In genomic region chr9:128384801-128385492, GRCh38 we compare ENCODE assay signal across 22 cellular contexts. TPM values are rescaled to one million over a fixed set of nuclear protein-coding genes. Genes with fewer than 3 reads are reported as not detected.
A peak's percentile ranks its signal among the peaks of the same experiment; 100 is the strongest.
DNase-seq lines count a peak whose midpoint lies in the region; ATAC-seq and TF ChIP-seq lines count a peak whose summit lies in the region.
"Had no signal": no experiment of that assay in that cellular context is flagged by ENCODE, and none has a peak within 500 bp of the region (broad histone marks: within the 10 kb centered on the region; RNA-seq: fewer than 3 reads in every experiment).

No MANE protein-coding gene starts in this region.

- no peak for TF ChIP-seq CTCF in RWPE2 (IDR thresholded peaks at IDR 0.05; ENCODE audit: poor library complexity, severe bottlenecking)

- intact Hi-C loops in aorta (cut with DNase I): no loop called here

- ATAC-seq in RWPE2 (ENCODE audit: low read depth) (0 out of 3 replicates have a peak, but pooled peaks have one; percentile 25), aorta (ENCODE audit: low FRiP score) (no peak)
- ATAC-seq: gastroesophageal sphincter had no signal

- 81 to 90% methylated on average over 7 of the region's 7 CpGs for WGBS in aorta, 2 donors

- H3K27me3 ChIP-seq in RWPE2 (ENCODE audit: insufficient read depth, poor library complexity, severe bottlenecking): no peaks in the 10 kb centered on the region
- no peaks in the 10 kb centered on the region for H3K27me3 ChIP-seq in aorta (ENCODE audit: control insufficient read depth in 1 of 2, insufficient read depth in 2 of 2, low read length in 1 of 2)
- H3K27me3 ChIP-seq: pancreas, testis had no signal

- H3K27ac ChIP-seq in RWPE2 (ENCODE audit: poor library complexity, severe bottlenecking) (no peak overlapping the region), cingulate gyrus (ENCODE audit: low read depth, low read length) (peak overlapping the region; percentile 99), temporal lobe (ENCODE audit: low read depth, low read length) (peak overlapping the region; percentile 99), aorta (ENCODE audit: low read depth in 1 of 2, low read length in 2 of 2) (no peak overlapping the region)
- H3K27ac ChIP-seq: gastroesophageal sphincter, hepatocyte, pancreas, skin epidermis, testis had no signal

- DNase-seq in RWPE2 (ENCODE audit: low spot score) (no peak), kidney tubule cell (ENCODE audit: low spot score) (peak; percentile 6), ureter (ENCODE audit: low spot score) (no peak), NCI-H2171 treated with DMSO at 0.1 percent for 48 hours (lab: John Stamatoyannopoulos, UW) (no peak), aorta (no peak)
- DNase-seq: activated CD4-positive, alpha-beta T cell treated with anti-CD3 and anti-CD28 coated beads, Interleukin-2, amount 10 ng/mL, durations not matched to agents 7 days and 5 days; cerebellar nuclear complex; DMS79; GF-D8; immature natural killer cell; mammary epithelial cell; NCI-H1092; NCI-H1694 treated with DMSO at 0.1 percent for 48 hours; pancreas; retina; stimulated activated naive CD4-positive, alpha-beta T cell treated with Interleukin-2 at 50 U/mL for 16 hours; testis had no signal

- H3K9me3 ChIP-seq in RWPE2 (ENCODE audit: severe bottlenecking): no peaks in the 10 kb centered on the region
- no peaks in the 10 kb centered on the region for H3K9me3 ChIP-seq in aorta (ENCODE audit: control insufficient read depth, low read length)
- H3K9me3 ChIP-seq: gastroesophageal sphincter, pancreas, testis had no signal

- H3K4me3 ChIP-seq in RWPE2 (ENCODE audit: severe bottlenecking) (no peak overlapping the region), aorta (ENCODE audit: low read length in 2 of 2) (no peak overlapping the region)
- H3K4me3 ChIP-seq: gastroesophageal sphincter, hepatocyte, pancreas, skin epidermis, testis had no signal

- H3K4me1 ChIP-seq in RWPE2 (ENCODE audit: insufficient read depth, poor library complexity, severe bottlenecking): no peaks in the 10 kb centered on the region
- H3K4me1 ChIP-seq in aorta (ENCODE audit: control insufficient read depth in 1 of 2, insufficient read depth in 2 of 2, low read length in 2 of 2): no peaks in the 10 kb centered on the region
- H3K4me1 ChIP-seq: pancreas, testis had no signal

- peaks cover 30% of the 10 kb centered on the region for H3K36me3 ChIP-seq in RWPE2 (ENCODE audit: low read depth)
- peaks cover 0 to 5% of the 10 kb centered on the region in 2 donors for H3K36me3 ChIP-seq in aorta (ENCODE audit: control insufficient read depth in 1 of 2, insufficient read depth in 2 of 2, low read length in 1 of 2)

RNA-seq across cellular contexts. Expression of gene URM1, which starts 13.8 kb away (rescaled TPM):
- total RNA-seq in temporal lobe: 15.2 TPM
- total RNA-seq in ureter: 57.7 TPM
- 10 to 100 TPM; 34.0 to 37.8 TPM for total RNA-seq in aorta
- polyA plus RNA-seq in aorta: 10 to 100 TPM; 24.7 to 45.5 TPM

RNA-seq across cellular contexts. Expression of gene CERCAM, which starts 35.7 kb away (rescaled TPM):
- 16.0 TPM for total RNA-seq in temporal lobe
- 51.3 TPM for total RNA-seq in ureter
- total RNA-seq in aorta: 100 to 1,000 TPM in 1 of 2 donors, 10 to 100 TPM in 1; 46.0 to 126 TPM
- polyA plus RNA-seq in aorta: 10 to 100 TPM; 24.7 to 65.4 TPM

RNA-seq across cellular contexts. Expression of gene SLC27A4, which starts 44.6 kb away (rescaled TPM):
- total RNA-seq in temporal lobe (17.0 TPM), ureter (37.1 TPM), aorta (10 to 100 TPM; 13.3 to 15.3 TPM)
- 10 to 100 TPM in 1 of 2 donors, 1 to 10 TPM in 1; 9.4 to 25.8 TPM for polyA plus RNA-seq in aorta

Comparison
In these comparisons a context has a peak if more than half of its experiments do, and no peak if none do; other contexts are left out.
1. H3K27ac ChIP-seq: peak in cingulate gyrus (single experiment) and temporal lobe (single experiment); none in RWPE2 (single experiment) and aorta (0 of 2).